Comparison of ENCODE assay signal across 20 cellular contexts in the genomic region with DNA sequence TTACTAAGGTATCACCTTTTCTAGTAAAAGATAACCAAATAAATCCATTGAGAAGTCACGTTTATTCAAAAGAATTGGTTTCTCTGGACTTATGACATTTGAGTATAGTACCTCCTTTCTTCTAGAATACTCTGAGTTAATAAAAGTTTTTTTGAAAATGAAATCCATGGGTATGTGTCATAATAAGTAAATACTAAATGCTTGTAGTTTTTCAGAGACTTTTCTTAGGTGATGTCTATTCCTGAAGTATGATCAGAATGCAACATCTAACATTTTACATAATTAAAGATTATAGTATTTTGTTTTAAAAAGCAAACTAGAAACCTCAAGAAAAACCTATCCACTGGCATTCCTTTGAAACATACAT.
A peak's percentile ranks its signal among the peaks of the same experiment; 100 is the strongest.
DNase-seq lines count a peak whose midpoint lies in the region; ATAC-seq and TF ChIP-seq lines count a peak whose summit lies in the region.
"Had no signal": no experiment of that assay in that cellular context is flagged by ENCODE, and none has a peak within 500 bp of the region (broad histone marks: within the 10 kb centered on the region; RNA-seq: fewer than 3 reads in every experiment).

No MANE protein-coding gene starts in this region.

- H3K36me3 Mint-ChIP-seq in osteocyte (ENCODE audit: unreplicated experiment), result peaks cover 4% of the 10 kb centered on the region
- no peaks in the 10 kb centered on the region for H3K36me3 Mint-ChIP-seq in naive thymus-derived CD8-positive, alpha-beta T cell
- H3K36me3 Mint-ChIP-seq: CD4-positive, CD25-positive, alpha-beta regulatory T cell had no signal

- POLR2A ChIA-PET in naive thymus-derived CD8-positive, alpha-beta T cell (lab: Charles Lee), result no interaction called here

- H3K4me1 Mint-ChIP-seq in osteocyte (ENCODE audit: unreplicated experiment), result peaks cover 36% of the 10 kb centered on the region
- H3K4me1 Mint-ChIP-seq in naive thymus-derived CD8-positive, alpha-beta T cell, result no peaks in the 10 kb centered on the region
- H3K4me1 Mint-ChIP-seq: activated B cell treated with CpG ODN at 0.5 μM for 24 hours; activated naive CD8-positive, alpha-beta T cell treated with anti-CD3 and anti-CD28 coated beads, Interleukin-2, amount 50 U/mL, for 24 hours; CD4-positive, CD25-positive, alpha-beta regulatory T cell; neural crest cell had no signal

- H3K27me3 ChIP-seq in right atrium auricular region, result no peaks in the 10 kb centered on the region
- H3K27me3 ChIP-seq: gastroesophageal sphincter had no signal

- no peaks in the 10 kb centered on the region for H3K9me3 Mint-ChIP-seq in osteocyte (ENCODE audit: unreplicated experiment)
- H3K9me3 Mint-ChIP-seq in naive thymus-derived CD8-positive, alpha-beta T cell, result peaks cover 0 to 5% (median 0%) of the 10 kb centered on the region in 9 donors
- H3K9me3 Mint-ChIP-seq: activated B cell treated with CpG ODN at 0.5 μM for 24 hours; activated naive CD8-positive, alpha-beta T cell treated with anti-CD3 and anti-CD28 coated beads, Interleukin-2, amount 50 U/mL, for 24 hours; T-helper 1 cell treated with Interleukin-12 subunit alpha and Interleukin-12 subunit beta and Interleukin-4 antibody, amounts not matched to agents 30 μg/mL and 1 μg/mL, for 36 hours had no signal

- intact Hi-C loops in cardiac septum (cut with DNase I), result loop anchor here (5.0 kb wide), 1 partner anchor 52 kb away; no protein-coding TSS in a partner anchor

- H3K27ac Mint-ChIP-seq in osteocyte (ENCODE audit: unreplicated experiment), result peak overlapping the region; percentile 69
- H3K27ac Mint-ChIP-seq in naive thymus-derived CD8-positive, alpha-beta T cell, result no peak overlapping the region
- H3K27ac Mint-ChIP-seq: activated B cell treated with CpG ODN at 0.5 μM for 24 hours; activated CD8-positive, alpha-beta T cell treated with anti-CD3 and anti-CD28 coated beads, Interleukin-2, amount 10 ng/mL, durations not matched to agents 7 days and 5 days; activated naive CD8-positive, alpha-beta T cell treated with anti-CD3 and anti-CD28 coated beads, Interleukin-2, amount 50 U/mL, for 24 hours; CD4-positive, CD25-positive, alpha-beta regulatory T cell; T-helper 1 cell treated with Interleukin-12 subunit alpha and Interleukin-12 subunit beta and Interleukin-4 antibody, amounts not matched to agents 30 μg/mL and 1 μg/mL, for 36 hours had no signal

- peaks cover 0 to 63% of the 10 kb centered on the region in 2 donors for H3K4me1 ChIP-seq in right atrium auricular region

- no peaks in the 10 kb centered on the region for H3K36me3 ChIP-seq in right atrium auricular region
- H3K36me3 ChIP-seq: gastroesophageal sphincter had no signal

- TF ChIP-seq POLR2A in GM18505 (IDR thresholded peaks at IDR 0.05; ENCODE audit: borderline replicate concordance, extremely low read depth, insufficient read depth, insufficient read length), result no peak

- H3K27ac ChIP-seq in right atrium auricular region, result peak overlapping the region; percentile 32 to 49

- no peak for TF ChIP-seq CTCF in right atrium auricular region (IDR thresholded peaks at IDR 0.05)
- no peak for TF ChIP-seq CTCF in osteocyte (IDR thresholded peaks at IDR 0.05)

- DNase-seq in right atrium auricular region (ENCODE audit: low spot score) (no peak), cardiac septum (ENCODE audit: low spot score) (no peak), dedifferentiated amniotic fluid mesenchymal stem cell (ENCODE audit: extremely low spot score) (peak; percentile 56), osteocyte (ENCODE audit: extremely low spot score, unreplicated experiment) (no peak), NCI-H1092 treated with DMSO at 0.1 percent for 48 hours (lab: John Stamatoyannopoulos, UW) (no peak)
- no peak for DNase-seq in naive thymus-derived CD8-positive, alpha-beta T cell
- DNase-seq: activated B cell treated with CpG ODN at 0.5 μM for 24 hours; activated CD8-positive, alpha-beta T cell treated with anti-CD3 and anti-CD28 coated beads, Interleukin-2, amount 10 ng/mL, durations not matched to agents 7 days and 5 days; activated naive CD8-positive, alpha-beta T cell treated with anti-CD3 and anti-CD28 coated beads, Interleukin-2, amount 50 U/mL, for 24 hours; CD4-positive, CD25-positive, alpha-beta regulatory T cell; DND-41; KBM-7; NCI-H2171 treated with DMSO at 0.1 percent for 48 hours; NK-92 treated with Interleukin-12 subunit alpha and Interleukin-12 subunit beta, amount 100 ng/mL, for 24 hours; stimulated activated CD4-positive, alpha-beta T cell treated with anti-CD3 and anti-CD28 coated beads, Interleukin-2, amount 100 ng/mL, for 48 hours had no signal

- H3K9me3 ChIP-seq in right atrium auricular region, result no peaks in the 10 kb centered on the region
- H3K9me3 ChIP-seq: gastroesophageal sphincter had no signal

- ATAC-seq in GM18502 (IDR thresholded peaks at IDR 0.05; ENCODE audit: poor library complexity, unreplicated experiment) (no peak), GM18505 (IDR thresholded peaks at IDR 0.05; ENCODE audit: unreplicated experiment) (no peak)
- ATAC-seq in naive thymus-derived CD8-positive, alpha-beta T cell, result no peak
- ATAC-seq: activated CD8-positive, alpha-beta T cell treated with anti-CD3 and anti-CD28 coated beads, Interleukin-2, amount 10 ng/mL, durations not matched to agents 7 days and 5 days; activated naive CD8-positive, alpha-beta T cell treated with anti-CD3 and anti-CD28 coated beads, Interleukin-2, amount 50 U/mL, for 24 hours had no signal

- no peak overlapping the region for H3K4me3 ChIP-seq in right atrium auricular region

- no peak overlapping the region for H3K4me3 Mint-ChIP-seq in osteocyte (ENCODE audit: unreplicated experiment)
- no peak overlapping the region for H3K4me3 Mint-ChIP-seq in naive thymus-derived CD8-positive, alpha-beta T cell
- H3K4me3 Mint-ChIP-seq: activated B cell treated with CpG ODN at 0.5 μM for 24 hours; activated CD8-positive, alpha-beta T cell treated with anti-CD3 and anti-CD28 coated beads, Interleukin-2, amount 10 ng/mL, durations not matched to agents 7 days and 5 days; activated naive CD8-positive, alpha-beta T cell treated with anti-CD3 and anti-CD28 coated beads, Interleukin-2, amount 50 U/mL, for 24 hours; CD4-positive, CD25-positive, alpha-beta regulatory T cell; neural crest cell; T-helper 1 cell treated with Interleukin-12 subunit alpha and Interleukin-12 subunit beta and Interleukin-4 antibody, amounts not matched to agents 30 μg/mL and 1 μg/mL, for 36 hours had no signal

- H3K27me3 Mint-ChIP-seq in osteocyte (ENCODE audit: unreplicated experiment), result no peaks in the 10 kb centered on the region
- H3K27me3 Mint-ChIP-seq in naive thymus-derived CD8-positive, alpha-beta T cell, result peaks cover 0 to 32% (median 9%) of the 10 kb centered on the region in 5 donors
- H3K27me3 Mint-ChIP-seq: activated B cell treated with CpG ODN at 0.5 μM for 24 hours; activated naive CD8-positive, alpha-beta T cell treated with anti-CD3 and anti-CD28 coated beads, Interleukin-2, amount 50 U/mL, for 24 hours had no signal
